In genomic region chr13:78147905-78148304, GRCh38 we compare ENCODE assay signal across 17 cellular contexts.
DNase-seq lines count a peak whose midpoint lies in the region; ATAC-seq, FAIRE-seq and TF ChIP-seq lines count a peak whose summit lies in the region.
"Had no signal": no experiment of that assay in that cellular context is flagged by ENCODE, and none has a peak within 500 bp of the region (broad histone marks: within the 10 kb centered on the region; RNA-seq: fewer than 3 reads in every experiment).

No MANE protein-coding gene starts in this region.

- no peaks in the 10 kb centered on the region for H3K9me3 ChIP-seq in SJSA1 (replicated peaks)

- ATAC-seq in GM18858 (IDR thresholded peaks at IDR 0.05; ENCODE audit: unreplicated experiment), result no peak
- ATAC-seq: HCT116 had no signal

- TF ChIP-seq CTCF in fibroblast of mammary gland (conservative IDR thresholded peaks at IDR 0.05; ENCODE audit: control insufficient read depth, insufficient read depth, low read depth, low read length) (no peak), GM10248 (IDR thresholded peaks at IDR 0.05; ENCODE audit: control extremely low read depth, extremely low read depth, low read depth, missing control alignments) (no peak)

- H3K4me1 ChIP-seq in SJSA1 (replicated peaks), result peaks cover 26% of the 10 kb centered on the region

- H3K27ac ChIP-seq in SJSA1, result peak overlapping the region; percentile 90
- H3K27ac ChIP-seq: C4-2B, epithelial cell of prostate had no signal

- H3K36me3 ChIP-seq in SJSA1, result 0 out of 2 replicates have a peak, but pooled peaks cover 2% of the 10 kb centered on the region

- no peaks in the 10 kb centered on the region for H3K27me3 ChIP-seq in SJSA1 (replicated peaks)

- no peak for FAIRE-seq in frontal cortex (lab: Jason Lieb, UNC)

- DNase-seq in GM03348 (ENCODE audit: low spot score), result peak; percentile 62
- peak in 1 of 2 experiments; percentile 88 for DNase-seq in SJSA1 (ENCODE audit: low read depth in 1 of 2, low spot score in 2 of 2)
- DNase-seq in fibroblast of mammary gland (ENCODE audit: low read depth), result peak; percentile 67
- peak; percentile 88 for DNase-seq in renal cortical epithelial cell (ENCODE audit: low read depth)
- no peak for DNase-seq in GM10248 (ENCODE audit: extremely low spot score)
- DNase-seq in effector CD8-positive, alpha-beta T cell (lab: John Stamatoyannopoulos, UW), result no peak
- no peak for DNase-seq in frontal cortex (ENCODE audit: low spot score in 2 of 2)
- DNase-seq: activated CD4-positive, alpha-beta memory T cell treated with anti-CD3 and anti-CD28 coated beads for 36 hours; central memory CD4-positive, alpha-beta T cell; NCI-H1417; NCI-H524 treated with DMSO at 0.1 percent for 48 hours; stimulated activated CD4-positive, alpha-beta T cell treated with anti-CD3 and anti-CD28 coated beads, Interleukin-4, amount 100 ng/mL, for 4 hours; stimulated activated naive CD4-positive, alpha-beta T cell had no signal

- no peak overlapping the region for H3K4me3 ChIP-seq in SJSA1
- H3K4me3 ChIP-seq in fibroblast of mammary gland (ENCODE audit: control insufficient read depth, low read depth, low read length), result no peak overlapping the region

- POLR2A ChIA-PET in GM10248 (lab: Yijun Ruan, JAX), result no interaction called here

- CTCF ChIA-PET in GM10248 (lab: Yijun Ruan, JAX), result interaction anchor here (1.3 to 3.3 kb wide), 6 partner anchors 10 to 43 kb away, joined by 3 to 24 read pairs (median 4); no protein-coding TSS in a partner anchor

Comparison
In these comparisons a context has a peak if more than half of its experiments do, and no peak if none do; other contexts are left out.
1. DNase-seq: peak in GM03348 (single experiment), fibroblast of mammary gland (single experiment) and renal cortical epithelial cell (single experiment); none in GM10248 (single experiment), effector CD8-positive, alpha-beta T cell (single experiment) and frontal cortex (0 of 2).